34 cellular contexts compared by ENCODE assay signal in the genomic region with DNA sequence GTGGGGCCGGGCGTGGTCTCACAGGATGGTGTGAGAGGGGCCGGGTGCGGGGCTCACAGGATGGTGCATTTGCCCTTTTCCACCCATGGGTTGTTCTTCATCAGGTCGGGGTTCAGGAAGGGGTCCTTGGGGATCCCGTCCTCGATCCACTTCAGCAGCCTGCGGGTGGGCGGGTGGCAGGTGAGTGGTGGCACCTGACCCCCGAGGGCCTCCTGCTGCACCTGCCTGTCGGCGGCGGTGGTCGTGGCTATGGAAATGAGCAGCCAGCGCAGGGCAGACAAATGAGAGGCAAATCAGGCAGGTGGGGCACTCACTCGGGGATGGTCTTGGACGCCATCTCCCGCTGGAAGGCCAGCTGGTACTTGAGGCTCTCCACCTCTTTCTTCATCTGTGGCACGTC. TPM values are rescaled to one million over a fixed set of nuclear protein-coding genes. Genes with fewer than 3 reads are reported as not detected.
"Had no signal": no experiment of that assay in that cellular context is flagged by ENCODE, and none has a peak within 500 bp of the region (broad histone marks: within the 10 kb centered on the region; RNA-seq: fewer than 3 reads in every experiment).

No MANE protein-coding gene starts in this region.

- H2AFZ ChIP-seq: parathyroid adenoma had no signal

- H3K36me3 ChIP-seq: lower lobe of right lung, right atrium auricular region, right lobe of liver, uterus had no signal

- H3K4me1 ChIP-seq: lower lobe of right lung, parathyroid adenoma, right atrium auricular region, right lobe of liver, uterus had no signal

- H3K27me3 ChIP-seq: right lobe of liver had no signal

- H3K9ac ChIP-seq: parathyroid adenoma had no signal

- H3K4me3 ChIP-seq: lower lobe of right lung, right atrium auricular region, right lobe of liver, smooth muscle cell, tibial nerve, uterus had no signal

- DNase-seq: hippocampal formation; kidney glomerular epithelial cell; left cardiac atrium; lower lobe of right lung; mammary epithelial cell; mesenchymal stem cell; naive thymus-derived CD8-positive, alpha-beta T cell; occipital lobe; right lobe of liver; stimulated activated CD4-positive, alpha-beta T cell treated with anti-CD3 and anti-CD28 coated beads, Interleukin-1b, Interleukin-23, amount 100 ng/mL, for 48 hours; stimulated activated CD4-positive, alpha-beta T cell treated with anti-CD3 and anti-CD28 coated beads, Interleukin-2, amount 100 ng/mL, for 48 hours; stimulated activated CD4-positive, alpha-beta T cell treated with anti-CD3 and anti-CD28 coated beads, Interleukin-4, amount 100 ng/mL, for 4 hours; stimulated activated CD8-positive, alpha-beta memory T cell treated with anti-CD3 and anti-CD28 coated beads, Interleukin-4, amount 100 ng/mL, for 48 hours; stimulated activated naive CD4-positive, alpha-beta T cell treated with Interleukin-2 at 50 U/mL for 16 hours; stimulated activated naive CD8-positive, alpha-beta T cell treated with anti-CD3 and anti-CD28 coated beads, Interleukin-15, amount 100 ng/mL, for 72 hours; substantia nigra; uterus had no signal

- H3K4me2 ChIP-seq: smooth muscle cell had no signal

- H3K9me3 ChIP-seq: lower lobe of right lung, neutrophil, right atrium auricular region, right lobe of liver, tibial nerve, uterus had no signal

- H3K27ac ChIP-seq: lower lobe of right lung, neutrophil, parathyroid adenoma, right atrium auricular region, right lobe of liver, tibial nerve, uterus had no signal

- ATAC-seq: left cardiac atrium; left lobe of liver; lower lobe of right lung; naive thymus-derived CD8-positive, alpha-beta T cell; stimulated activated memory B cell treated with anti-CD40 and anti-IgM and Interleukin-4, amounts not matched to agents 10 μg/mL and 1 μg/mL and 100 μg/mL, for 72 hours; stimulated activated naive CD8-positive, alpha-beta T cell treated with anti-CD3 and anti-CD28 coated beads, Interleukin-15, amount 100 ng/mL, for 72 hours had no signal

RNA-seq across cellular contexts. Expression of gene GNG13, which starts 1.9 kb away (rescaled TPM):
- total RNA-seq: left cardiac atrium; left lobe of liver; liver; lower lobe of right lung; mammary epithelial cell; mucosa of gallbladder; naive thymus-derived CD8-positive, alpha-beta T cell; neural crest cell; occipital lobe; osteocyte; posterior vena cava; pulmonary artery endothelial cell; renal cortical epithelial cell; right atrium auricular region; right lobe of liver; skeletal muscle tissue; smooth muscle cell; temporal lobe; tibial nerve; uterus had no signal
- polyA plus RNA-seq: keratinocyte; liver; mammary epithelial cell; naive thymus-derived CD8-positive, alpha-beta T cell; smooth muscle cell had no signal

RNA-seq across cellular contexts. Expression of gene MSLN, which starts 38.1 kb away (rescaled TPM):
- total RNA-seq: naive thymus-derived CD8-positive, alpha-beta T cell; neural crest cell; occipital lobe; pulmonary artery endothelial cell; temporal lobe had no signal
- polyA plus RNA-seq: naive thymus-derived CD8-positive, alpha-beta T cell had no signal
